Comparison of ENCODE assay signal across 10 cellular contexts in genomic region chr12:50589650-50590435, GRCh38.
DNase-seq lines count a peak whose midpoint lies in the region; ATAC-seq, FAIRE-seq and TF ChIP-seq lines count a peak whose summit lies in the region.
"Had no signal": no experiment of that assay in that cellular context is flagged by ENCODE, and none has a peak within 500 bp of the region (broad histone marks: within the 10 kb centered on the region; RNA-seq: fewer than 3 reads in every experiment).

No MANE protein-coding gene starts in this region.

- H3K4me3 ChIP-seq in PC-3 (ENCODE audit: low read length), result peak overlapping the region; percentile 5; the same call in 1 of the 2 replicates
- no peak overlapping the region for H3K4me3 ChIP-seq in astrocyte (ENCODE audit: insufficient read depth, low read depth, low read length)
- no peak overlapping the region for H3K4me3 ChIP-seq in trophoblast cell (ENCODE audit: low read depth, low read length)
- H3K4me3 ChIP-seq in small intestine (ENCODE audit: low read depth in 1 of 2, low read length in 2 of 2), result no peak overlapping the region
- H3K4me3 ChIP-seq: prostate gland had no signal

- no TSS peak for BruUV-seq in PC-3 (replicated peaks; lab: Mats Ljungman, UMichigan)

- TF ChIP-seq POLR2A in GM12891 (IDR thresholded peaks at IDR 0.05; ENCODE audit: low read depth, low read length), result no peak

- H4K20me1 ChIP-seq in PC-3 (ENCODE audit: low read length) (no peaks in the 10 kb centered on the region), astrocyte (ENCODE audit: insufficient read depth, low read length) (peaks cover 4% of the 10 kb centered on the region)

- peak overlapping the region; percentile 41 for H3K4me3 Mint-ChIP-seq in astrocyte (ENCODE audit: unreplicated experiment)
- H3K4me3 Mint-ChIP-seq: endodermal cell had no signal

- H2AFZ ChIP-seq in PC-3 (ENCODE audit: low read length), result no peak overlapping the region
- H2AFZ ChIP-seq in astrocyte (ENCODE audit: low read depth, low read length), result no peak overlapping the region
- H2AFZ ChIP-seq in trophoblast cell (ENCODE audit: insufficient read depth, low read length, poor library complexity), result no peak overlapping the region

- H4K91ac ChIP-seq in trophoblast cell (ENCODE audit: low read depth, low read length), result peak overlapping the region; percentile 85

- no peak for TF ChIP-seq CTCF in PC-3 (conservative IDR thresholded peaks at IDR 0.05; ENCODE audit: low read depth, low read length)
- TF ChIP-seq CTCF in astrocyte (IDR thresholded peaks at IDR 0.05; ENCODE audit: insufficient read depth, low read depth, low read length), result no peak

- peak overlapping the region; percentile 94 for H2BK120ac ChIP-seq in trophoblast cell (ENCODE audit: insufficient read depth, low read length, poor library complexity)

- H3K36me3 Mint-ChIP-seq in astrocyte (ENCODE audit: low read depth, unreplicated experiment), result peaks cover 12% of the 10 kb centered on the region

- no peaks in the 10 kb centered on the region for H3K9me3 ChIP-seq in PC-3 (ENCODE audit: low read length)
- no peaks in the 10 kb centered on the region for H3K9me3 ChIP-seq in astrocyte (ENCODE audit: insufficient read depth, low read depth, low read length)
- H3K9me3 ChIP-seq in trophoblast cell (ENCODE audit: insufficient read depth, low read depth, low read length), result no peaks in the 10 kb centered on the region
- H3K9me3 ChIP-seq in small intestine (ENCODE audit: control insufficient read depth, low read depth), result no peaks in the 10 kb centered on the region
- H3K9me3 ChIP-seq: prostate gland had no signal

- H3K27me3 Mint-ChIP-seq in astrocyte (ENCODE audit: low read depth, unreplicated experiment), result no peaks in the 10 kb centered on the region

- H3K27ac ChIP-seq in PC-3 (ENCODE audit: low read length), result peak overlapping the region; percentile 87
- H3K27ac ChIP-seq in astrocyte (ENCODE audit: low read depth, low read length), result peak overlapping the region; percentile 84
- peak overlapping the region; percentile 94 for H3K27ac ChIP-seq in trophoblast cell (ENCODE audit: low read depth, low read length)
- H3K27ac ChIP-seq in small intestine (ENCODE audit: low read depth in 1 of 2, low read length in 1 of 2), result no peak overlapping the region
- H3K27ac ChIP-seq: prostate gland had no signal

- H3K4ac ChIP-seq in trophoblast cell (ENCODE audit: low read depth, low read length), result peak overlapping the region; percentile 79

- peak; percentile 87 for ATAC-seq in PC-3
- ATAC-seq in GM21737 (IDR thresholded peaks at IDR 0.05; ENCODE audit: unreplicated experiment), result no peak

- H3F3A ChIP-seq in PC-3 (ENCODE audit: low read length, unreplicated experiment), result peaks cover 3% of the 10 kb centered on the region

- peak overlapping the region; percentile 64 for H3K4me2 ChIP-seq in PC-3 (ENCODE audit: low read length)
- H3K4me2 ChIP-seq in astrocyte (ENCODE audit: low read length), result peak overlapping the region; percentile 70
- H3K4me2 ChIP-seq in trophoblast cell (ENCODE audit: low read length), result peak overlapping the region; percentile 46

- H3K4me1 Mint-ChIP-seq in astrocyte (ENCODE audit: low read depth, unreplicated experiment), result peaks cover 19% of the 10 kb centered on the region

- peaks cover 3% of the 10 kb centered on the region for H3K9me3 Mint-ChIP-seq in astrocyte (ENCODE audit: unreplicated experiment)
- H3K9me3 Mint-ChIP-seq: endodermal cell had no signal

- intact Hi-C loops in PC-3 (cut with micrococcal nuclease), result loop anchor here (10.0 kb wide), 1 partner anchor 55 kb away; no protein-coding TSS in a partner anchor

- H3K36me3 ChIP-seq in PC-3 (ENCODE audit: low read depth, low read length), result peaks cover 2% of the 10 kb centered on the region; the same call in 1 of the 2 replicates
- H3K36me3 ChIP-seq in astrocyte (ENCODE audit: insufficient read depth, low read length), result no peaks in the 10 kb centered on the region
- H3K36me3 ChIP-seq in trophoblast cell (ENCODE audit: control insufficient read depth in 1 of 2, insufficient read depth in 2 of 2, low read length in 2 of 2), result peaks cover 0 to under 1% of the 10 kb centered on the region in 2 experiments
- no peaks in the 10 kb centered on the region for H3K36me3 ChIP-seq in small intestine (ENCODE audit: control insufficient read depth in 2 of 2, insufficient read depth in 2 of 2, low read length in 2 of 2)
- H3K36me3 ChIP-seq: prostate gland had no signal

- H2AK5ac ChIP-seq in trophoblast cell (ENCODE audit: low read length), result peak overlapping the region; percentile 62

- POLR2A ChIA-PET in PC-3 (lab: Charles Lee; ENCODE audit: unreplicated experiment), result no interaction called here

- peak overlapping the region; percentile 89 for H3K14ac ChIP-seq in trophoblast cell (ENCODE audit: low read length)

- no peaks in the 10 kb centered on the region for H3K9me2 ChIP-seq in PC-3 (replicated peaks; ENCODE audit: low read length)

- CTCF ChIA-PET in PC-3 (lab: Charles Lee), result no interaction called here

- H3K27ac Mint-ChIP-seq in astrocyte (ENCODE audit: unreplicated experiment), result peak overlapping the region; percentile 29
- H3K27ac Mint-ChIP-seq: endodermal cell had no signal

- peak overlapping the region; percentile 77 for H4K8ac ChIP-seq in trophoblast cell (ENCODE audit: low read depth, low read length)

- no peak overlapping the region for H3K23ac ChIP-seq in trophoblast cell (ENCODE audit: low read length)

- H2BK12ac ChIP-seq in trophoblast cell (ENCODE audit: low read length), result peak overlapping the region; percentile 99

- H3K79me2 ChIP-seq in PC-3 (ENCODE audit: low read length) (peaks cover 79% of the 10 kb centered on the region), astrocyte (ENCODE audit: insufficient read depth, low read length) (peaks cover 55% of the 10 kb centered on the region), trophoblast cell (ENCODE audit: control insufficient read depth, insufficient read depth, low read length, poor library complexity) (peaks cover 9% of the 10 kb centered on the region)

- no CpG with 5 or more reads among the region's 8 CpGs for WGBS in trophoblast cell (ENCODE audit: extremely low coverage, insufficient coverage, insufficient read length)
- WGBS in small intestine, 3 donors, result 85 to 91% (median 89%) methylated on average over 8 of the region's 8 CpGs

- peak; percentile 64 for DNase-seq in GM04504 (ENCODE audit: low read depth)
- DNase-seq in PC-3, result peak; percentile 87
- DNase-seq in astrocyte (ENCODE audit: low read depth), result peak; percentile 98
- peak in 1 of 2 donors; percentile 58 for DNase-seq in trophoblast cell
- DNase-seq in small intestine, result no peak
- no peak for DNase-seq in GM12891 (ENCODE audit: insufficient read length, low spot score)
- DNase-seq in T1000 (lab: John Stamatoyannopoulos, UW), result no peak
- DNase-seq: endodermal cell had no signal

- H3K9ac ChIP-seq in PC-3 (ENCODE audit: low read length) (peak overlapping the region; percentile 60), astrocyte (ENCODE audit: low read length) (peak overlapping the region; percentile 49), trophoblast cell (ENCODE audit: low read length) (no peak overlapping the region)

- H3K4me1 ChIP-seq in PC-3 (ENCODE audit: insufficient read depth, low read length) (peaks cover 26% of the 10 kb centered on the region), astrocyte (ENCODE audit: insufficient read depth, low read length) (peaks cover 6% of the 10 kb centered on the region), trophoblast cell (ENCODE audit: control insufficient read depth in 1 of 2, insufficient read depth in 2 of 2, low read length in 2 of 2) (peaks cover 3 to 10% of the 10 kb centered on the region in 2 experiments), small intestine (ENCODE audit: control insufficient read depth in 2 of 2, insufficient read depth in 1 of 2, low read depth in 1 of 2, low read length in 1 of 2) (no peaks in the 10 kb centered on the region)
- H3K4me1 ChIP-seq: prostate gland had no signal

- peak; percentile 84 for FAIRE-seq in astrocyte (lab: Jason Lieb, UNC)
- FAIRE-seq in small intestine (lab: Jason Lieb, UNC), result no peak
- FAIRE-seq in GM12891 (lab: Jason Lieb, UNC), result no peak

- H4K12ac ChIP-seq in trophoblast cell (ENCODE audit: low read depth, low read length), result peak overlapping the region; percentile 62

- H3K27me3 ChIP-seq in PC-3 (ENCODE audit: low read length), result no peaks in the 10 kb centered on the region
- H3K27me3 ChIP-seq in astrocyte (ENCODE audit: insufficient read depth, low read length), result no peaks in the 10 kb centered on the region
- H3K27me3 ChIP-seq in trophoblast cell (ENCODE audit: insufficient read depth, low read length), result no peaks in the 10 kb centered on the region
- H3K27me3 ChIP-seq in small intestine (ENCODE audit: control insufficient read depth in 2 of 2, insufficient read depth in 2 of 2, low read length in 2 of 2), result no peaks in the 10 kb centered on the region

- H2BK5ac ChIP-seq in trophoblast cell (ENCODE audit: low read depth, low read length, poor library complexity), result peak overlapping the region; percentile 96

- H3K79me1 ChIP-seq in trophoblast cell (ENCODE audit: low read length), result peaks cover 12% of the 10 kb centered on the region

- peak overlapping the region; percentile 75 for H3K18ac ChIP-seq in trophoblast cell (ENCODE audit: low read length)

TF ChIP-seq in GM12891, 5 proteins besides CTCF, POLR2A, EP300 and RAD21:
- no peak for TF ChIP-seq POLR2AphosphoS5 (IDR thresholded peaks at IDR 0.05; ENCODE audit: low read depth, low read length)

Comparison
In these comparisons a context has a peak if more than half of its experiments do, and no peak if none do; other contexts are left out.
1. DNase-seq: peak in GM04504 (single experiment), PC-3 (single experiment) and astrocyte (single experiment); none in small intestine (single experiment), GM12891 (single experiment) and T1000 (single experiment).
2. H3K27ac ChIP-seq: peak in PC-3 (single experiment), astrocyte (single experiment) and trophoblast cell (single experiment); none in small intestine (0 of 2).
3. Peak in every context shown above with its lines, with median percentiles within 50 percentile points of each other: H3K4me2 ChIP-seq.